In the genomic region with DNA sequence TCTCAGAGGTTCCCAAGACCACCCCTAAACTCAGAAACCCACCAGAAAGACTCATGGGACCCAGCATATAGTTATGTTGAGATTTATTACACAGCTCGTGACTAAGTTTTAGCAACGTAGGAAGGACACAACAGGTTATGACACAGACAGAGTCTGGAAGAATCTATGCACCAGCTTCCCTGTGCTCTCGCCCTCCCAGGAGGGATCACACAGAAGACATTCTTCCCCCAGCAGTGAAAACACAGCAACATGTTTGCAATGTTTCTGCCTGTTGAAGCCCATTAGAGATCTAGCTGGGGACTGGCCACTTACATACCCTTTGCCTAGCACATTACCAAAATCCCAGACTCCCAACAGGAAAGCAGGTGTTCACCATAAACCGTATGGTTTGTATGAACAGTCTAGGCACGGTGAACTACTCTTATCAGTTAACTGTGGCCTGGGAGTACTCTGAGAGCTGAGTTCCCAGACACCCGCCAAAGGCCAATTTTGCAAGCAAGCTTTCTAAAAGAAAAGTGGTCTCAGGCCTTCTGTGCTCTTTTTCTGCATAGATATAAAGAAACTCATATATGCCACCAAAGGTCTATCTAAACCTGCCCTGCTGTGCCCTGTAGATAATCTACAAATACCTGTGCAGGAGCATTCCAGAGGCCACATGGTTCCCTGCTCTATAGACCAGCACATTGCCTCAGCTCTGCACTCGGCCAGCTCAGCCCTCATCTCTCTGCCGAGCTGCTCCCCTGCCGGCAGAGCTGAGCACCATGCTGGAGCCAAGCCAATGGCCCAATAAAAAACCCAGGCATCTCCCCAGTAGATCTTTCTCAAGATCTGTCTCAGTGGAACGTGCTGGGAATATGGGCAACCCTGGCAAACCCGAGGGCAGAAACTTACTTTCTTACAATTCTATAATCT, we compare ENCODE assay signal across 11 cellular contexts.
DNase-seq lines count a peak whose midpoint lies in the region; ATAC-seq and TF ChIP-seq lines count a peak whose summit lies in the region.
"Had no signal": no experiment of that assay in that cellular context is flagged by ENCODE, and none has a peak within 500 bp of the region (broad histone marks: within the 10 kb centered on the region; RNA-seq: fewer than 3 reads in every experiment).

No MANE protein-coding gene starts in this region.

- no peak overlapping the region for H3K4me2 ChIP-seq in OCI-LY7 (ENCODE audit: low read length)

- no TSS peak for BruUV-seq in OCI-LY7 (replicated peaks; lab: Mats Ljungman, UMichigan)

- no peak overlapping the region for H3K27ac ChIP-seq in adrenal gland
- no peak overlapping the region for H3K27ac ChIP-seq in cardiac muscle cell
- H3K27ac ChIP-seq in sigmoid colon: peak overlapping the region in 2 of 4 donors; percentile 12 to 26
- H3K27ac ChIP-seq in OCI-LY7 (ENCODE audit: low read depth, low read length, poor library complexity, severe bottlenecking): no peak overlapping the region
- H3K27ac ChIP-seq: psoas muscle had no signal

- H3K4me3 Mint-ChIP-seq in stimulated activated effector memory CD8-positive, alpha-beta T cell treated with anti-CD3 and anti-CD28 coated beads, Interleukin-12 subunit alpha, Interleukin-12 subunit beta, amount 100 ng/mL, for 72 hours: no peak overlapping the region
- H3K4me3 Mint-ChIP-seq: stimulated activated naive CD8-positive, alpha-beta T cell treated with anti-CD3 and anti-CD28 coated beads, Interleukin-15, Interleukin-2, amounts not matched to agents 100 ng/mL and 50 ng/mL, for 24 hours had no signal

- H3K36me3 Mint-ChIP-seq in stimulated activated effector memory CD8-positive, alpha-beta T cell treated with anti-CD3 and anti-CD28 coated beads, Interleukin-12 subunit alpha, Interleukin-12 subunit beta, amount 100 ng/mL, for 72 hours: no peaks in the 10 kb centered on the region

- no peaks in the 10 kb centered on the region for H3K9me3 ChIP-seq in adrenal gland (replicated peaks in 1 of 3)
- no peaks in the 10 kb centered on the region for H3K9me3 ChIP-seq in cardiac muscle cell (ENCODE audit: low read depth)
- no peaks in the 10 kb centered on the region for H3K9me3 ChIP-seq in sigmoid colon
- no peaks in the 10 kb centered on the region for H3K9me3 ChIP-seq in OCI-LY7 (ENCODE audit: low read length)
- H3K9me3 ChIP-seq: psoas muscle had no signal

- TF ChIP-seq POLR2A in adrenal gland (IDR thresholded peaks at IDR 0.05) (no peak), sigmoid colon (IDR thresholded peaks at IDR 0.05) (no peak)

- POLR2A ChIA-PET in OCI-LY7 (lab: Charles Lee): interaction anchor here (0.6 to 1.1 kb wide), 2 partner anchors 62 to 542 kb away, joined by 3 to 4 read pairs; no protein-coding TSS in a partner anchor

- no peak overlapping the region for H2AFZ ChIP-seq in OCI-LY7 (ENCODE audit: low read length)

- no peaks in the 10 kb centered on the region for H3K9me3 Mint-ChIP-seq in stimulated activated effector memory CD8-positive, alpha-beta T cell treated with anti-CD3 and anti-CD28 coated beads, Interleukin-12 subunit alpha, Interleukin-12 subunit beta, amount 100 ng/mL, for 72 hours
- H3K9me3 Mint-ChIP-seq: activated T-helper 2 cell treated with anti-CD3 and anti-CD28 coated beads, Interferon-gamma antibody, Interleukin-2, Interleukin-4, amounts not matched to agents 10 μg/mL and 5 μg/mL and 100 μg/mL, durations not matched to agents 14 hours and 24 hours and 36 hours; stimulated activated naive CD8-positive, alpha-beta T cell treated with anti-CD3 and anti-CD28 coated beads, Interleukin-15, Interleukin-2, amounts not matched to agents 100 ng/mL and 50 ng/mL, for 24 hours had no signal

- ATAC-seq in stimulated activated effector memory CD8-positive, alpha-beta T cell treated with anti-CD3 and anti-CD28 coated beads, Interleukin-12 subunit alpha, Interleukin-12 subunit beta, amount 100 ng/mL, for 72 hours: no peak

- CTCF ChIA-PET in OCI-LY7 (lab: Charles Lee; ENCODE audit: unreplicated experiment): no interaction called here

- no peaks in the 10 kb centered on the region for H3K27me3 ChIP-seq in adrenal gland
- H3K27me3 ChIP-seq in cardiac muscle cell: no peaks in the 10 kb centered on the region
- H3K27me3 ChIP-seq in sigmoid colon: no peaks in the 10 kb centered on the region

- H3K36me3 ChIP-seq in adrenal gland (replicated peaks in 1 of 2): no peaks in the 10 kb centered on the region
- no peaks in the 10 kb centered on the region for H3K36me3 ChIP-seq in cardiac muscle cell
- H3K36me3 ChIP-seq in sigmoid colon: no peaks in the 10 kb centered on the region
- no peaks in the 10 kb centered on the region for H3K36me3 ChIP-seq in OCI-LY7 (ENCODE audit: insufficient read depth, low read length)

- TF ChIP-seq EP300 in sigmoid colon (IDR thresholded peaks at IDR 0.05): no peak

- no peaks in the 10 kb centered on the region for H3K9me2 ChIP-seq in OCI-LY7 (ENCODE audit: insufficient read depth, low read length)

- DNase-seq in EH (ENCODE audit: low read depth): peak; percentile 67
- DNase-seq in adrenal gland: peak in 4 of 7 donors; percentile 19 to 60 (median 21)
- peak in 1 of 2 donors; percentile 47 for DNase-seq in cardiac muscle cell (ENCODE audit: low read depth in 1 of 2, low spot score in 1 of 2)
- DNase-seq in sigmoid colon: peak; percentile 79
- DNase-seq in kidney glomerular epithelial cell (lab: John Stamatoyannopoulos, UW): no peak
- DNase-seq in OCI-LY7 (ENCODE audit: low spot score): no peak
- DNase-seq in activated gamma-delta T cell treated with Interleukin-2 at 50 U/mL for 16 hours: no peak
- no peak for DNase-seq in stimulated activated effector memory CD8-positive, alpha-beta T cell treated with anti-CD3 and anti-CD28 coated beads, Interleukin-12 subunit alpha, Interleukin-12 subunit beta, amount 100 ng/mL, for 72 hours (ENCODE audit: low spot score in 2 of 2)

- H3K4me1 ChIP-seq in adrenal gland (replicated peaks in 1 of 2) (no peaks in the 10 kb centered on the region), cardiac muscle cell (ENCODE audit: low read depth) (no peaks in the 10 kb centered on the region), sigmoid colon (peaks cover 0 to 16% (median 12%) of the 10 kb centered on the region in 4 donors), OCI-LY7 (ENCODE audit: insufficient read depth, low read length, poor library complexity, severe bottlenecking) (no peaks in the 10 kb centered on the region)
- H3K4me1 ChIP-seq: psoas muscle had no signal

- intact Hi-C loops in adrenal gland (cut with DNase I) (no loop called here), sigmoid colon (cut with DNase I) (no loop called here), OCI-LY7 (cut with micrococcal nuclease; ENCODE audit: unreplicated experiment) (no loop called here)

- no peaks in the 10 kb centered on the region for H3K4me1 Mint-ChIP-seq in stimulated activated effector memory CD8-positive, alpha-beta T cell treated with anti-CD3 and anti-CD28 coated beads, Interleukin-12 subunit alpha, Interleukin-12 subunit beta, amount 100 ng/mL, for 72 hours

- 76 to 88% (median 81%) methylated on average over 8 to 11 of the region's 11 CpGs for WGBS in adrenal gland, 4 donors
- WGBS in sigmoid colon, 2 donors: 43 to 66% methylated on average over 11 of the region's 11 CpGs

- H3K4me3 ChIP-seq in adrenal gland: no peak overlapping the region
- no peak overlapping the region for H3K4me3 ChIP-seq in cardiac muscle cell
- H3K4me3 ChIP-seq in sigmoid colon: no peak overlapping the region
- H3K4me3 ChIP-seq in OCI-LY7 (ENCODE audit: low read depth, low read length, poor library complexity, severe bottlenecking): no peak overlapping the region
- H3K4me3 ChIP-seq: psoas muscle had no signal

- no peaks in the 10 kb centered on the region for H3K79me2 ChIP-seq in OCI-LY7 (ENCODE audit: insufficient read depth, low read depth, low read length)

- H3K27ac Mint-ChIP-seq in stimulated activated effector memory CD8-positive, alpha-beta T cell treated with anti-CD3 and anti-CD28 coated beads, Interleukin-12 subunit alpha, Interleukin-12 subunit beta, amount 100 ng/mL, for 72 hours: no peak overlapping the region
- H3K27ac Mint-ChIP-seq: activated T-helper 2 cell treated with anti-CD3 and anti-CD28 coated beads, Interferon-gamma antibody, Interleukin-2, Interleukin-4, amounts not matched to agents 10 μg/mL and 5 μg/mL and 100 μg/mL, durations not matched to agents 14 hours and 24 hours and 36 hours; stimulated activated naive CD8-positive, alpha-beta T cell treated with anti-CD3 and anti-CD28 coated beads, Interleukin-15, Interleukin-2, amounts not matched to agents 100 ng/mL and 50 ng/mL, for 24 hours had no signal

- H4K20me1 ChIP-seq in OCI-LY7 (ENCODE audit: insufficient read depth, low read length): no peaks in the 10 kb centered on the region

- peak in 1 of 6 experiments; percentile 14 for TF ChIP-seq CTCF in adrenal gland (IDR thresholded peaks at IDR 0.05)
- peak; percentile 33 for TF ChIP-seq CTCF in cardiac muscle cell (IDR thresholded peaks at IDR 0.05; ENCODE audit: low read depth, low read length)
- TF ChIP-seq CTCF in sigmoid colon (IDR thresholded peaks at IDR 0.05): peak in 3 of 4 experiments; percentile 20 to 42 (median 29)
- no peak for TF ChIP-seq CTCF in OCI-LY7 (conservative IDR thresholded peaks at IDR 0.05; ENCODE audit: low read length)

Comparison
In these comparisons a context has a peak if more than half of its experiments do, and no peak if none do; other contexts are left out.
1. DNase-seq: peak in EH (single experiment), adrenal gland (4 of 7) and sigmoid colon (single experiment); none in kidney glomerular epithelial cell (single experiment), OCI-LY7 (single experiment), activated gamma-delta T cell treated with Interleukin-2 at 50 U/mL for 16 hours (single experiment) and stimulated activated effector memory CD8-positive, alpha-beta T cell treated with anti-CD3 and anti-CD28 coated beads, Interleukin-12 subunit alpha, Interleukin-12 subunit beta, amount 100 ng/mL, for 72 hours (0 of 2).